ENCODE assay signal across 1 cellular context in the genomic region with DNA sequence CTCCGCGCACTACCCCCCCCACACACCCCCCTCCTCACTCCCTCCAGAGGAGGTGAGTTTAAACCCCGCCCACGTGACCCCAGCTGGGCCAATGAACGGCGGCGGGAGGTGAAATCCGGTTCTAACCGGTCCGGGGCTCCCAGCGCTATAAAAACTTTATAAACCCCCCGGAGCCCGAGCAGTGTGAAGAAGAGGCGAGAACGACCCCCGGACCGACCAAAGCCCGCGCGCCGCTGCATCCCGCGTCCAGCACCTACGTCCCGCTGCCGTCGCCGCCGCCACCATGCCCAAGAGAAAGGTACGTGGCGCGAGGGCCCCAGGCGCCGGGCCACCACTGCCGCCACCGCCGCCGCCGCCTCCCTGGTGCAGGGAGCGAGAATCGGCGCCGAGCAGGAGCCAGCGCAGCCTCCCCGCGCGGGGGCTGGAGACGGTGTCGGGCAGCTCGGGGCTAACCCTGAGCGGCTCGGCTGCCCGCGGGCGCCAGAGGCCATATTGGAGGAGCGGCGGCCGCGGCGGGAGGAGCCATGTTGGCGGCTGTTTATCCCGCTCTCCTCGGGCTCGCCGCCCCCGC.
TF ChIP-seq lines count a peak whose summit lies in the region.

A gene (plus strand): TSS at position 111 of the 571 bp plus-strand sequence. CDS start 173 bp downstream, at position 284.

TF ChIP-seq in WTC11, 78 proteins besides CTCF, POLR2A, EP300 and RAD21 (continued from another document and continues in another):
- TF ChIP-seq, protein P1, sequence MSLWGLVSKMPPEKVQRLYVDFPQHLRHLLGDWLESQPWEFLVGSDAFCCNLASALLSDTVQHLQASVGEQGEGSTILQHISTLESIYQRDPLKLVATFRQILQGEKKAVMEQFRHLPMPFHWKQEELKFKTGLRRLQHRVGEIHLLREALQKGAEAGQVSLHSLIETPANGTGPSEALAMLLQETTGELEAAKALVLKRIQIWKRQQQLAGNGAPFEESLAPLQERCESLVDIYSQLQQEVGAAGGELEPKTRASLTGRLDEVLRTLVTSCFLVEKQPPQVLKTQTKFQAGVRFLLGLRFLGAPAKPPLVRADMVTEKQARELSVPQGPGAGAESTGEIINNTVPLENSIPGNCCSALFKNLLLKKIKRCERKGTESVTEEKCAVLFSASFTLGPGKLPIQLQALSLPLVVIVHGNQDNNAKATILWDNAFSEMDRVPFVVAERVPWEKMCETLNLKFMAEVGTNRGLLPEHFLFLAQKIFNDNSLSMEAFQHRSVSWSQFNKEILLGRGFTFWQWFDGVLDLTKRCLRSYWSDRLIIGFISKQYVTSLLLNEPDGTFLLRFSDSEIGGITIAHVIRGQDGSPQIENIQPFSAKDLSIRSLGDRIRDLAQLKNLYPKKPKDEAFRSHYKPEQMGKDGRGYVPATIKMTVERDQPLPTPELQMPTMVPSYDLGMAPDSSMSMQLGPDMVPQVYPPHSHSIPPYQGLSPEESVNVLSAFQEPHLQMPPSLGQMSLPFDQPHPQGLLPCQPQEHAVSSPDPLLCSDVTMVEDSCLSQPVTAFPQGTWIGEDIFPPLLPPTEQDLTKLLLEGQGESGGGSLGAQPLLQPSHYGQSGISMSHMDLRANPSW (CRISPR knock-in tag; conservative IDR thresholded peaks at IDR 0.05; ENCODE audit: low read depth) = no peak
- no peak for TF ChIP-seq ETV6 (CRISPR knock-in tag; IDR thresholded peaks at IDR 0.05)
- TF ChIP-seq ZNF671 (CRISPR knock-in tag; IDR thresholded peaks at IDR 0.05) = peak; percentile 68; the same call in 1 of the 2 replicates
- TF ChIP-seq, protein P2, sequence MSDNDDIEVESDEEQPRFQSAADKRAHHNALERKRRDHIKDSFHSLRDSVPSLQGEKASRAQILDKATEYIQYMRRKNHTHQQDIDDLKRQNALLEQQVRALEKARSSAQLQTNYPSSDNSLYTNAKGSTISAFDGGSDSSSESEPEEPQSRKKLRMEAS (CRISPR knock-in tag; IDR thresholded peaks at IDR 0.05) = no peak
- no peak for TF ChIP-seq MYBL2 (CRISPR knock-in tag; IDR thresholded peaks at IDR 0.05)
- TF ChIP-seq, protein P3, sequence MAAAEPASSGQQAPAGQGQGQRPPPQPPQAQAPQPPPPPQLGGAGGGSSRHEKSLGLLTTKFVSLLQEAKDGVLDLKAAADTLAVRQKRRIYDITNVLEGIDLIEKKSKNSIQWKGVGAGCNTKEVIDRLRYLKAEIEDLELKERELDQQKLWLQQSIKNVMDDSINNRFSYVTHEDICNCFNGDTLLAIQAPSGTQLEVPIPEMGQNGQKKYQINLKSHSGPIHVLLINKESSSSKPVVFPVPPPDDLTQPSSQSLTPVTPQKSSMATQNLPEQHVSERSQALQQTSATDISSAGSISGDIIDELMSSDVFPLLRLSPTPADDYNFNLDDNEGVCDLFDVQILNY (CRISPR knock-in tag; IDR thresholded peaks at IDR 0.05) = no peak
- peak; percentile 36; the same call in 1 of the 2 replicates for TF ChIP-seq RELA (CRISPR knock-in tag; IDR thresholded peaks at IDR 0.05; ENCODE audit: borderline replicate concordance)
- no peak for TF ChIP-seq GABPB1 (CRISPR knock-in tag; IDR thresholded peaks at IDR 0.05)
- TF ChIP-seq MXD4 (CRISPR knock-in tag; IDR thresholded peaks at IDR 0.05; ENCODE audit: borderline replicate concordance) = no peak
- TF ChIP-seq ZNF138 (CRISPR knock-in tag; conservative IDR thresholded peaks at IDR 0.05) = no peak
- TF ChIP-seq, protein P4, sequence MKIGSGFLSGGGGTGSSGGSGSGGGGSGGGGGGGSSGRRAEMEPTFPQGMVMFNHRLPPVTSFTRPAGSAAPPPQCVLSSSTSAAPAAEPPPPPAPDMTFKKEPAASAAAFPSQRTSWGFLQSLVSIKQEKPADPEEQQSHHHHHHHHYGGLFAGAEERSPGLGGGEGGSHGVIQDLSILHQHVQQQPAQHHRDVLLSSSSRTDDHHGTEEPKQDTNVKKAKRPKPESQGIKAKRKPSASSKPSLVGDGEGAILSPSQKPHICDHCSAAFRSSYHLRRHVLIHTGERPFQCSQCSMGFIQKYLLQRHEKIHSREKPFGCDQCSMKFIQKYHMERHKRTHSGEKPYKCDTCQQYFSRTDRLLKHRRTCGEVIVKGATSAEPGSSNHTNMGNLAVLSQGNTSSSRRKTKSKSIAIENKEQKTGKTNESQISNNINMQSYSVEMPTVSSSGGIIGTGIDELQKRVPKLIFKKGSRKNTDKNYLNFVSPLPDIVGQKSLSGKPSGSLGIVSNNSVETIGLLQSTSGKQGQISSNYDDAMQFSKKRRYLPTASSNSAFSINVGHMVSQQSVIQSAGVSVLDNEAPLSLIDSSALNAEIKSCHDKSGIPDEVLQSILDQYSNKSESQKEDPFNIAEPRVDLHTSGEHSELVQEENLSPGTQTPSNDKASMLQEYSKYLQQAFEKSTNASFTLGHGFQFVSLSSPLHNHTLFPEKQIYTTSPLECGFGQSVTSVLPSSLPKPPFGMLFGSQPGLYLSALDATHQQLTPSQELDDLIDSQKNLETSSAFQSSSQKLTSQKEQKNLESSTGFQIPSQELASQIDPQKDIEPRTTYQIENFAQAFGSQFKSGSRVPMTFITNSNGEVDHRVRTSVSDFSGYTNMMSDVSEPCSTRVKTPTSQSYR (CRISPR knock-in tag; IDR thresholded peaks at IDR 0.05) = no peak
- no peak for TF ChIP-seq TP53 (CRISPR knock-in tag; IDR thresholded peaks at IDR 0.05)
- TF ChIP-seq NR2C2 (CRISPR knock-in tag; IDR thresholded peaks at IDR 0.05) = no peak
- TF ChIP-seq FOXJ3 (CRISPR knock-in tag; IDR thresholded peaks at IDR 0.05; ENCODE audit: borderline replicate concordance) = no peak
- no peak for TF ChIP-seq ZNF396 (CRISPR knock-in tag; IDR thresholded peaks at IDR 0.05; ENCODE audit: borderline replicate concordance)
- no peak for TF ChIP-seq SMAD3 (CRISPR knock-in tag; IDR thresholded peaks at IDR 0.05; ENCODE audit: borderline replicate concordance)
- TF ChIP-seq NFE2L1 (CRISPR knock-in tag; IDR thresholded peaks at IDR 0.05) = no peak
- TF ChIP-seq CREM (CRISPR knock-in tag; IDR thresholded peaks at IDR 0.05) = no peak
- TF ChIP-seq, protein P5, sequence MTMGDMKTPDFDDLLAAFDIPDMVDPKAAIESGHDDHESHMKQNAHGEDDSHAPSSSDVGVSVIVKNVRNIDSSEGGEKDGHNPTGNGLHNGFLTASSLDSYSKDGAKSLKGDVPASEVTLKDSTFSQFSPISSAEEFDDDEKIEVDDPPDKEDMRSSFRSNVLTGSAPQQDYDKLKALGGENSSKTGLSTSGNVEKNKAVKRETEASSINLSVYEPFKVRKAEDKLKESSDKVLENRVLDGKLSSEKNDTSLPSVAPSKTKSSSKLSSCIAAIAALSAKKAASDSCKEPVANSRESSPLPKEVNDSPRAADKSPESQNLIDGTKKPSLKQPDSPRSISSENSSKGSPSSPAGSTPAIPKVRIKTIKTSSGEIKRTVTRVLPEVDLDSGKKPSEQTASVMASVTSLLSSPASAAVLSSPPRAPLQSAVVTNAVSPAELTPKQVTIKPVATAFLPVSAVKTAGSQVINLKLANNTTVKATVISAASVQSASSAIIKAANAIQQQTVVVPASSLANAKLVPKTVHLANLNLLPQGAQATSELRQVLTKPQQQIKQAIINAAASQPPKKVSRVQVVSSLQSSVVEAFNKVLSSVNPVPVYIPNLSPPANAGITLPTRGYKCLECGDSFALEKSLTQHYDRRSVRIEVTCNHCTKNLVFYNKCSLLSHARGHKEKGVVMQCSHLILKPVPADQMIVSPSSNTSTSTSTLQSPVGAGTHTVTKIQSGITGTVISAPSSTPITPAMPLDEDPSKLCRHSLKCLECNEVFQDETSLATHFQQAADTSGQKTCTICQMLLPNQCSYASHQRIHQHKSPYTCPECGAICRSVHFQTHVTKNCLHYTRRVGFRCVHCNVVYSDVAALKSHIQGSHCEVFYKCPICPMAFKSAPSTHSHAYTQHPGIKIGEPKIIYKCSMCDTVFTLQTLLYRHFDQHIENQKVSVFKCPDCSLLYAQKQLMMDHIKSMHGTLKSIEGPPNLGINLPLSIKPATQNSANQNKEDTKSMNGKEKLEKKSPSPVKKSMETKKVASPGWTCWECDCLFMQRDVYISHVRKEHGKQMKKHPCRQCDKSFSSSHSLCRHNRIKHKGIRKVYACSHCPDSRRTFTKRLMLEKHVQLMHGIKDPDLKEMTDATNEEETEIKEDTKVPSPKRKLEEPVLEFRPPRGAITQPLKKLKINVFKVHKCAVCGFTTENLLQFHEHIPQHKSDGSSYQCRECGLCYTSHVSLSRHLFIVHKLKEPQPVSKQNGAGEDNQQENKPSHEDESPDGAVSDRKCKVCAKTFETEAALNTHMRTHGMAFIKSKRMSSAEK (CRISPR knock-in tag; IDR thresholded peaks at IDR 0.05; ENCODE audit: borderline replicate concordance) = peak; percentile 91
- TF ChIP-seq, protein P6, sequence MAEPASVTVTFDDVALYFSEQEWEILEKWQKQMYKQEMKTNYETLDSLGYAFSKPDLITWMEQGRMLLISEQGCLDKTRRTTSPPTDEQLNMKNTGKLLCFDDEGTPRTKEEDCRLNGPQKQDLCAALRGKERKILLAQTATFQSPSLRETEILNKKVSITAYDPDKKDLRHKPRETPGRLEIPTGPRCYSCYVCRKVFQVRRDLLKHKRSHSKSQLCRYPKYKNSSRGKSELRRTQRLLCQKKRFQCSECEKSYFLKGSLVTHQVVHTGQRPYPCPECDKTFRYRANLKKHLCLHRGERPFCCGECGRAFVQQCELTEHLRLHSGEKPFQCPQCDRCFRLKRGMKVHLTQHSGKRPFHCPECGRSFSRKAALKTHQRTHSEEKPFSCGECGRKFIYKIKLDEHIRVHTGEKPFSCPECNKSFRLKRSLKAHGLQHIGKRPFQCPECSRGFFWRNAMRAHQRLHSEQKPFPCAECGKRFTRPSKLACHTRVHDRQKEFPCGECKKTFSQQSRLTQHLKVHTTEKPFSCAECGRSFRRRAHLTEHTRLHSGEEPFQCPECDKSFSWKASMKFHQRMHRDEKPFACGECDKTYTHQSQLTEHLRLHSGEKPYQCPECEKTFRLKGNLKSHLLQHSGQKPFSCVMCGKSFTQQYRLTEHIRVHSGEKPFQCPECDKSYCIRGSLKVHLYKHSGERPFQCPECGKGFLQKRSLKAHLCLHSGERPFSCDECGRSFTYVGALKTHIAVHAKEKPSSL (CRISPR knock-in tag; conservative IDR thresholded peaks at IDR 0.05) = 0 out of 2 replicates have a peak, but pooled peaks have one; percentile 50
- TF ChIP-seq EMX1 (CRISPR knock-in tag; IDR thresholded peaks at IDR 0.05) = peak; percentile 77
- TF ChIP-seq, protein P7, sequence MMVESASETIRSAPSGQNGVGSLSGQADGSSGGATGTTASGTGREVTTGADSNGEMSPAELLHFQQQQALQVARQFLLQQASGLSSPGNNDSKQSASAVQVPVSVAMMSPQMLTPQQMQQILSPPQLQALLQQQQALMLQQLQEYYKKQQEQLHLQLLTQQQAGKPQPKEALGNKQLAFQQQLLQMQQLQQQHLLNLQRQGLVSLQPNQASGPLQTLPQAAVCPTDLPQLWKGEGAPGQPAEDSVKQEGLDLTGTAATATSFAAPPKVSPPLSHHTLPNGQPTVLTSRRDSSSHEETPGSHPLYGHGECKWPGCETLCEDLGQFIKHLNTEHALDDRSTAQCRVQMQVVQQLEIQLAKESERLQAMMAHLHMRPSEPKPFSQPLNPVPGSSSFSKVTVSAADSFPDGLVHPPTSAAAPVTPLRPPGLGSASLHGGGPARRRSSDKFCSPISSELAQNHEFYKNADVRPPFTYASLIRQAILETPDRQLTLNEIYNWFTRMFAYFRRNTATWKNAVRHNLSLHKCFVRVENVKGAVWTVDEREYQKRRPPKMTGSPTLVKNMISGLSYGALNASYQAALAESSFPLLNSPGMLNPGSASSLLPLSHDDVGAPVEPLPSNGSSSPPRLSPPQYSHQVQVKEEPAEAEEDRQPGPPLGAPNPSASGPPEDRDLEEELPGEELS (CRISPR knock-in tag; IDR thresholded peaks at IDR 0.05) = peak; percentile 50; the same call in 1 of the 2 replicates
- 0 out of 2 replicates have a peak, but pooled peaks have one; percentile 8 for TF ChIP-seq ZNF121 (CRISPR knock-in tag; IDR thresholded peaks at IDR 0.05)
- TF ChIP-seq ZNF416 (CRISPR knock-in tag; IDR thresholded peaks at IDR 0.05) = peak; percentile 56; the same call in 1 of the 2 replicates
- TF ChIP-seq, protein P8, sequence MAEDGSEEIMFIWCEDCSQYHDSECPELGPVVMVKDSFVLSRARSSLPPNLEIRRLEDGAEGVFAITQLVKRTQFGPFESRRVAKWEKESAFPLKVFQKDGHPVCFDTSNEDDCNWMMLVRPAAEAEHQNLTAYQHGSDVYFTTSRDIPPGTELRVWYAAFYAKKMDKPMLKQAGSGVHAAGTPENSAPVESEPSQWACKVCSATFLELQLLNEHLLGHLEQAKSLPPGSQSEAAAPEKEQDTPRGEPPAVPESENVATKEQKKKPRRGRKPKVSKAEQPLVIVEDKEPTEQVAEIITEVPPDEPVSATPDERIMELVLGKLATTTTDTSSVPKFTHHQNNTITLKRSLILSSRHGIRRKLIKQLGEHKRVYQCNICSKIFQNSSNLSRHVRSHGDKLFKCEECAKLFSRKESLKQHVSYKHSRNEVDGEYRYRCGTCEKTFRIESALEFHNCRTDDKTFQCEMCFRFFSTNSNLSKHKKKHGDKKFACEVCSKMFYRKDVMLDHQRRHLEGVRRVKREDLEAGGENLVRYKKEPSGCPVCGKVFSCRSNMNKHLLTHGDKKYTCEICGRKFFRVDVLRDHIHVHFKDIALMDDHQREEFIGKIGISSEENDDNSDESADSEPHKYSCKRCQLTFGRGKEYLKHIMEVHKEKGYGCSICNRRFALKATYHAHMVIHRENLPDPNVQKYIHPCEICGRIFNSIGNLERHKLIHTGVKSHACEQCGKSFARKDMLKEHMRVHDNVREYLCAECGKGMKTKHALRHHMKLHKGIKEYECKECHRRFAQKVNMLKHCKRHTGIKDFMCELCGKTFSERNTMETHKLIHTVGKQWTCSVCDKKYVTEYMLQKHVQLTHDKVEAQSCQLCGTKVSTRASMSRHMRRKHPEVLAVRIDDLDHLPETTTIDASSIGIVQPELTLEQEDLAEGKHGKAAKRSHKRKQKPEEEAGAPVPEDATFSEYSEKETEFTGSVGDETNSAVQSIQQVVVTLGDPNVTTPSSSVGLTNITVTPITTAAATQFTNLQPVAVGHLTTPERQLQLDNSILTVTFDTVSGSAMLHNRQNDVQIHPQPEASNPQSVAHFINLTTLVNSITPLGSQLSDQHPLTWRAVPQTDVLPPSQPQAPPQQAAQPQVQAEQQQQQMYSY (CRISPR knock-in tag; IDR thresholded peaks at IDR 0.05) = no peak
- TF ChIP-seq TEAD4 (CRISPR knock-in tag; IDR thresholded peaks at IDR 0.05) = no peak
- TF ChIP-seq ZNF219 (CRISPR knock-in tag; IDR thresholded peaks at IDR 0.05; ENCODE audit: borderline replicate concordance) = no peak
- TF ChIP-seq, protein P9, sequence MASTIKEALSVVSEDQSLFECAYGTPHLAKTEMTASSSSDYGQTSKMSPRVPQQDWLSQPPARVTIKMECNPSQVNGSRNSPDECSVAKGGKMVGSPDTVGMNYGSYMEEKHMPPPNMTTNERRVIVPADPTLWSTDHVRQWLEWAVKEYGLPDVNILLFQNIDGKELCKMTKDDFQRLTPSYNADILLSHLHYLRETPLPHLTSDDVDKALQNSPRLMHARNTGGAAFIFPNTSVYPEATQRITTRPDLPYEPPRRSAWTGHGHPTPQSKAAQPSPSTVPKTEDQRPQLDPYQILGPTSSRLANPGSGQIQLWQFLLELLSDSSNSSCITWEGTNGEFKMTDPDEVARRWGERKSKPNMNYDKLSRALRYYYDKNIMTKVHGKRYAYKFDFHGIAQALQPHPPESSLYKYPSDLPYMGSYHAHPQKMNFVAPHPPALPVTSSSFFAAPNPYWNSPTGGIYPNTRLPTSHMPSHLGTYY (CRISPR knock-in tag; IDR thresholded peaks at IDR 0.05) = 0 out of 2 replicates have a peak, but pooled peaks have one; percentile 43
- TF ChIP-seq SP1 (CRISPR knock-in tag; conservative IDR thresholded peaks at IDR 0.05) = no peak; the same call in 1 of the 2 replicates
